In genomic region chr11:57340228-57340627, GRCh38 we compare ENCODE assay signal across 9 cellular contexts. TPM values are rescaled to one million over a fixed set of nuclear protein-coding genes. Genes with fewer than 3 reads are reported as not detected.
DNase-seq lines count a peak whose midpoint lies in the region; TF ChIP-seq lines count a peak whose summit lies in the region.
"Had no signal": no experiment of that assay in that cellular context is flagged by ENCODE, and none has a peak within 500 bp of the region (broad histone marks: within the 10 kb centered on the region; RNA-seq: fewer than 3 reads in every experiment).

No MANE protein-coding gene starts in this region.

- H3K27ac ChIP-seq in HEK293 (ENCODE audit: extremely low read depth, low read depth, low read length), result no peak overlapping the region
- H3K27ac ChIP-seq: tibial artery had no signal

- DNase-seq in AG09309 (ENCODE audit: low read depth) (no peak), SK-MEL-5 (ENCODE audit: low read depth, low spot score) (peak; percentile 52), islet precursor cell (peak; percentile 87), chondrocyte (ENCODE audit: low spot score) (no peak), mucosa of gallbladder (ENCODE audit: low spot score) (no peak)
- DNase-seq in stimulated activated CD4-positive, alpha-beta T cell treated with anti-CD3 and anti-CD28 coated beads, Interleukin-2, amount 100 ng/mL, for 48 hours, result no peak
- DNase-seq in activated CD4-positive, alpha-beta T cell treated with anti-CD3 and anti-CD28 coated beads for 1 hour, result no peak
- DNase-seq: tibial artery had no signal

- in situ Hi-C loops in SK-MEL-5 (cut with HindIII; ENCODE audit: low pct_unique_long_range_greater_than_20kb, low sequenced_read_pairs), result no loop called here

- no peak overlapping the region for H3K4me3 Mint-ChIP-seq in chondrocyte (ENCODE audit: unreplicated experiment)

- no peaks in the 10 kb centered on the region for H3K9me3 ChIP-seq in HEK293 (ENCODE audit: control insufficient read depth, insufficient read depth, low read depth, low read length)
- H3K9me3 ChIP-seq: tibial artery had no signal

- peak; percentile 23 for TF ChIP-seq CTCF in AG09309 (IDR thresholded peaks at IDR 0.05; ENCODE audit: control insufficient read depth, insufficient read depth, low read depth, low read length, missing control alignments)
- peak; percentile 44; the same call in 1 of the 2 replicates for TF ChIP-seq CTCF in HEK293 (tag by site-specific recombination; IDR thresholded peaks at IDR 0.05)
- no peak for TF ChIP-seq CTCF in chondrocyte (IDR thresholded peaks at IDR 0.05)

- no peak overlapping the region for H3K27ac Mint-ChIP-seq in chondrocyte (ENCODE audit: unreplicated experiment)

- H3K36me3 Mint-ChIP-seq in chondrocyte (ENCODE audit: low read depth), result no peaks in the 10 kb centered on the region

- H3K9me3 Mint-ChIP-seq in chondrocyte (ENCODE audit: low read depth), result no peaks in the 10 kb centered on the region

- H3K4me1 ChIP-seq in HEK293 (ENCODE audit: control insufficient read depth, insufficient read depth, low read length), result no peaks in the 10 kb centered on the region

- H3K27me3 Mint-ChIP-seq in chondrocyte (ENCODE audit: low read depth), result peaks cover 14% of the 10 kb centered on the region

- H3K4me1 Mint-ChIP-seq in chondrocyte (ENCODE audit: low read depth), result peaks cover 9% of the 10 kb centered on the region

- no peaks in the 10 kb centered on the region for H3K36me3 ChIP-seq in HEK293 (ENCODE audit: control insufficient read depth in 2 of 2, insufficient read depth in 1 of 2, low read length in 2 of 2)
- H3K36me3 ChIP-seq: tibial artery had no signal

- H3K4me3 ChIP-seq in AG09309 (ENCODE audit: control insufficient read depth, low read depth, low read length) (no peak overlapping the region), HEK293 (ENCODE audit: low read depth, low read length) (no peak overlapping the region)
- H3K4me3 ChIP-seq: tibial artery had no signal

- POLR2A ChIA-PET in HEK293 (lab: Yijun Ruan, JAX), result interaction anchor here (1.0 to 2.3 kb wide), 2 partner anchors 15 to 17 kb away, joined by 3 to 12 read pairs; partner anchors contain the start of gene TNKS1BP1

- CTCF ChIA-PET in HEK293 (lab: Yijun Ruan, JAX), result interaction anchor here (0.5 to 1.6 kb wide), 9 partner anchors 8 to 281 kb away, joined by 3 to 8 read pairs (median 3); no protein-coding TSS in a partner anchor

TF ChIP-seq in HEK293, 187 proteins besides CTCF, POLR2A, EP300 and RAD21:
- peak; percentile 21; the same call in 1 of the 2 replicates for TF ChIP-seq PATZ1 (tag by site-specific recombination; IDR thresholded peaks at IDR 0.05)
- no peak for TF ChIP-seq ZNF423 (tag by site-specific recombination; IDR thresholded peaks at IDR 0.05)
- 0 out of 2 replicates have a peak, but pooled peaks have one; percentile 27 for TF ChIP-seq ZNF2 (tag by site-specific recombination; IDR thresholded peaks at IDR 0.05)
- peak; percentile 46 for TF ChIP-seq ZNF654 (tag by site-specific recombination; IDR thresholded peaks at IDR 0.05; ENCODE audit: low read depth)
- TF ChIP-seq MEIS1 (CRISPR knock-in tag; IDR thresholded peaks at IDR 0.05; ENCODE audit: borderline replicate concordance), result peak; percentile 77
- peak; percentile 68; the same call in 1 of the 2 replicates for TF ChIP-seq ZBTB17 (tag by site-specific recombination; IDR thresholded peaks at IDR 0.05)
- TF ChIP-seq HOXD13 (CRISPR knock-in tag; IDR thresholded peaks at IDR 0.05; ENCODE audit: borderline replicate concordance), result no peak

RNA-seq across cellular contexts. Expression of gene P2RX3, which starts 2.1 kb away (rescaled TPM):
- total RNA-seq in SK-MEL-5 (2014; rRNA removed; shearing (Covaris generic)), result not detected in 2 replicates
- polyA plus RNA-seq in SK-MEL-5 (2015; cell fraction: cytosol; rRNA removed), result not detected in 2 replicates
- polyA plus RNA-seq in SK-MEL-5 (2015; cell fraction: nucleus; rRNA removed), result not detected in 2 replicates
- total RNA-seq in chondrocyte, result not detected in 3 replicates
- total RNA-seq in mucosa of gallbladder, result 0.40 TPM

RNA-seq across cellular contexts. Expression of gene SSRP1, which starts 4.5 kb away (rescaled TPM):
- total RNA-seq in SK-MEL-5 (2014; rRNA removed; shearing (Covaris generic)), result 71.2 and 76.2 TPM in 2 replicates
- polyA plus RNA-seq in SK-MEL-5 (2015; cell fraction: cytosol; rRNA removed), result 111 and 132 TPM in 2 replicates
- polyA plus RNA-seq in SK-MEL-5 (2015; cell fraction: nucleus; rRNA removed), result 66.8 and 70.5 TPM in 2 replicates
- total RNA-seq in chondrocyte, result 56.8 to 76.3 TPM (median 58.8 TPM) in 3 replicates
- total RNA-seq in mucosa of gallbladder, result 61.8 TPM

RNA-seq across cellular contexts. Expression of gene TNKS1BP1, which starts 15.5 kb away (rescaled TPM):
- 8.1 and 9.0 TPM in 2 replicates for total RNA-seq in SK-MEL-5 (2014; rRNA removed; shearing (Covaris generic))
- polyA plus RNA-seq in SK-MEL-5 (2015; cell fraction: cytosol; rRNA removed), result 23.9 and 25.5 TPM in 2 replicates
- polyA plus RNA-seq in SK-MEL-5 (2015; cell fraction: nucleus; rRNA removed), result 22.2 and 29.0 TPM in 2 replicates
- total RNA-seq in chondrocyte (112 to 181 TPM (median 164 TPM) in 3 replicates), mucosa of gallbladder (226 TPM)

RNA-seq across cellular contexts. Expression of gene PRG3, which starts 40.7 kb away (rescaled TPM):
- not detected in 2 replicates for total RNA-seq in SK-MEL-5 (2014; rRNA removed; shearing (Covaris generic))
- not detected in 2 replicates for polyA plus RNA-seq in SK-MEL-5 (2015; cell fraction: cytosol; rRNA removed)
- polyA plus RNA-seq in SK-MEL-5 (2015; cell fraction: nucleus; rRNA removed), result not detected in 2 replicates
- total RNA-seq in chondrocyte (not detected in 3 replicates), mucosa of gallbladder (not detected)

RNA-seq across cellular contexts. Expression of gene PRG2, which starts 50.2 kb away (rescaled TPM):
- not detected in 2 replicates for total RNA-seq in SK-MEL-5 (2014; rRNA removed; shearing (Covaris generic))
- not detected in 2 replicates for polyA plus RNA-seq in SK-MEL-5 (2015; cell fraction: cytosol; rRNA removed)
- polyA plus RNA-seq in SK-MEL-5 (2015; cell fraction: nucleus; rRNA removed), result not detected in 2 replicates
- total RNA-seq in chondrocyte (not detected in 3 replicates), mucosa of gallbladder (0.26 TPM)

Comparison
In these comparisons a context has a peak if more than half of its experiments do, and no peak if none do; other contexts are left out.
1. DNase-seq: peak in SK-MEL-5 (single experiment) and islet precursor cell (single experiment); none in AG09309 (single experiment), stimulated activated CD4-positive, alpha-beta T cell treated with anti-CD3 and anti-CD28 coated beads, Interleukin-2, amount 100 ng/mL, for 48 hours (0 of 2), chondrocyte (single experiment), mucosa of gallbladder (single experiment) and activated CD4-positive, alpha-beta T cell treated with anti-CD3 and anti-CD28 coated beads for 1 hour (single experiment).
2. RNA of gene TNKS1BP1, which starts 15.5 kb away (total RNA-seq): 226 TPM in mucosa of gallbladder (single experiment) and 112 to 181 TPM in chondrocyte; 8.1 to 9.0 TPM in SK-MEL-5; every median in the first group is over 10 times any median in the second.